8 cellular contexts compared by ENCODE assay signal in the genomic region with DNA sequence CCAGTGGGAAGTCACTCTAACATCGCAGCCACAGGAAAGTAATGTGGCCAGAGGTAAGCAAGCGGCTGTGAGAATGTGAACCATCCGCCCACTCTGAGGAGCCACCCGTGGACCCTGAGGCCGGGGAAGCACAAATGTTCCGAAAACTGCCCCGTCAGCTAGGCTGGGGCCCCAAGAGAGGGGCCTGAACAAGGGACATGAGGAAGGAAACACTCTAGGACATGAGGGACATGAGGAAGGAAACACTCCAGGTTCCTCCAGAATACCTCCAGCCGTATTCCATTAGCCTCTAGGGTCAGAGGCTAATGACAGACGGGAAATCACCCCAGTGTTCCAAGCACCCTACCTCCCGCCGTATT. TPM values are rescaled to one million over a fixed set of nuclear protein-coding genes. Genes with fewer than 3 reads are reported as not detected.
DNase-seq lines count a peak whose midpoint lies in the region; TF ChIP-seq lines count a peak whose summit lies in the region.

No MANE protein-coding gene starts in this region.

- DNase-seq in ELF-1 (ENCODE audit: low read depth, low spot score) (peak; percentile 61), H9 (peak; percentile 43), SJCRH30 (no peak), GOT3 (lab: John Stamatoyannopoulos, UW) (no peak), NCI-H1436 treated with DMSO at 0.1 percent for 48 hours (lab: John Stamatoyannopoulos, UW) (no peak), GF-D8 (lab: John Stamatoyannopoulos, UW) (no peak)

- H3K14ac ChIP-seq in H9 (ENCODE audit: insufficient read depth, low read length): no peak overlapping the region

- H2BK120ac ChIP-seq in H9 (ENCODE audit: low read depth, low read length, poor library complexity, severe bottlenecking): no peak overlapping the region

- H2BK20ac ChIP-seq in H9 (ENCODE audit: low read depth, low read length, poor library complexity, severe bottlenecking): no peak overlapping the region

- H4K5ac ChIP-seq in H9 (ENCODE audit: insufficient read length, low read depth, low read length): no peak overlapping the region

- no peak overlapping the region for H3K23ac ChIP-seq in H9 (ENCODE audit: insufficient read length, low read depth, low read length)

- peak overlapping the region; percentile 21 for H2BK12ac ChIP-seq in H9 (ENCODE audit: insufficient read length, low read depth, low read length)

- H2AK5ac ChIP-seq in H9 (ENCODE audit: insufficient read length, low read length): no peak overlapping the region

- no peaks in the 10 kb centered on the region for H4K20me1 ChIP-seq in H9 (ENCODE audit: control insufficient read depth, insufficient read depth, insufficient read length)

- H3K9me3 ChIP-seq in H9 (ENCODE audit: control insufficient read depth, low read depth, low read length) (no peaks in the 10 kb centered on the region), SJCRH30 (replicated peaks) (no peaks in the 10 kb centered on the region), endocrine pancreas (ENCODE audit: control insufficient read depth, low read length) (no peaks in the 10 kb centered on the region), muscle layer of colon (ENCODE audit: low read length) (no peaks in the 10 kb centered on the region)

- H3K9me3 Mint-ChIP-seq in H9: no peaks in the 10 kb centered on the region

- no peaks in the 10 kb centered on the region for H3K79me2 ChIP-seq in H9 (ENCODE audit: insufficient read depth, low read length)

- H3K27ac ChIP-seq in H9 (ENCODE audit: insufficient read length, low read depth, low read length): no peak overlapping the region
- H3K27ac ChIP-seq in SJCRH30: peak overlapping the region; percentile 55
- peak overlapping the region; percentile 88 for H3K27ac ChIP-seq in muscle layer of colon (ENCODE audit: low read depth, low read length)

- no peak overlapping the region for H2BK5ac ChIP-seq in H9 (ENCODE audit: insufficient read length, low read length)

- H4K91ac ChIP-seq in H9 (ENCODE audit: insufficient read length, low read depth, low read length): no peak overlapping the region

- H3K4me3 Mint-ChIP-seq in H9: peak overlapping the region; percentile 88

- no peak overlapping the region for H2BK15ac ChIP-seq in H9 (ENCODE audit: low read depth, low read length)

- H3K4me1 Mint-ChIP-seq in H9: peaks cover 10 to 12% of the 10 kb centered on the region in 2 experiments

- TF ChIP-seq CTCF in H9 (conservative IDR thresholded peaks at IDR 0.05): no peak

- peaks cover 7% of the 10 kb centered on the region for H3K23me2 ChIP-seq in H9 (ENCODE audit: insufficient read length, low read depth, low read length, poor library complexity, severe bottlenecking)

- no peak overlapping the region for H3K18ac ChIP-seq in H9 (ENCODE audit: insufficient read length, low read depth, low read length)

- peak overlapping the region; percentile 97 for H3K4me2 ChIP-seq in H9 (ENCODE audit: insufficient read depth, insufficient read length, low read length)

- peak overlapping the region; percentile 76 for H3K9ac ChIP-seq in H9 (ENCODE audit: extremely low read depth, insufficient read length, low read length)
- peak overlapping the region; percentile 62 for H3K9ac ChIP-seq in endocrine pancreas (ENCODE audit: control insufficient read depth, insufficient read depth, low read length)
- H3K9ac ChIP-seq in muscle layer of colon (ENCODE audit: low read length): peak overlapping the region; percentile 94

- H3K27me3 Mint-ChIP-seq in H9 (ENCODE audit: low read depth): no peaks in the 10 kb centered on the region

- no peak overlapping the region for H4K8ac ChIP-seq in H9 (replicated peaks; ENCODE audit: insufficient read length, low read depth, low read length)

- H3K36me3 Mint-ChIP-seq in H9 (ENCODE audit: insufficient read depth in 1 of 3, low read depth in 3 of 3): peaks cover 0 to 16% (median 9%) of the 10 kb centered on the region in 3 experiments; a peak in 6 of 7 replicates

- WGBS in H9 (ENCODE audit: extremely low coverage, insufficient read length, low lambda C conversion rate): no CpG with 5 or more reads among the region's 11 CpGs

- no peaks in the 10 kb centered on the region for H3K4me1 ChIP-seq in H9 (ENCODE audit: insufficient read depth, low read length)
- no peaks in the 10 kb centered on the region for H3K4me1 ChIP-seq in SJCRH30
- no peaks in the 10 kb centered on the region for H3K4me1 ChIP-seq in endocrine pancreas (ENCODE audit: control insufficient read depth, insufficient read depth, low read length)
- H3K4me1 ChIP-seq in muscle layer of colon (ENCODE audit: insufficient read depth, low read length): peaks cover 8% of the 10 kb centered on the region

- H2AFZ ChIP-seq in H9 (ENCODE audit: low read length): no peak overlapping the region

- no peaks in the 10 kb centered on the region for H3K79me1 ChIP-seq in H9 (ENCODE audit: insufficient read depth, low read depth, low read length, poor library complexity, severe bottlenecking)

- H3K27me3 ChIP-seq in H9 (ENCODE audit: insufficient read depth, low read length): no peaks in the 10 kb centered on the region
- no peaks in the 10 kb centered on the region for H3K27me3 ChIP-seq in SJCRH30
- H3K27me3 ChIP-seq in endocrine pancreas (ENCODE audit: control insufficient read depth, insufficient read depth, low read length): no peaks in the 10 kb centered on the region
- no peaks in the 10 kb centered on the region for H3K27me3 ChIP-seq in muscle layer of colon (ENCODE audit: control insufficient read depth in 1 of 2, insufficient read depth in 2 of 2, low read length in 2 of 2)

- H3K4me3 ChIP-seq in SJCRH30 (peak overlapping the region; percentile 66), endocrine pancreas (ENCODE audit: control insufficient read depth, insufficient read depth, low read length) (peak overlapping the region; percentile 89), muscle layer of colon (ENCODE audit: low read depth in 1 of 2, low read length in 2 of 2) (peak overlapping the region; percentile 88 to 97)

- H3T11ph ChIP-seq in H9 (ENCODE audit: low read length): no peak overlapping the region

- H3K36me3 ChIP-seq in SJCRH30 (peaks cover 12% of the 10 kb centered on the region), endocrine pancreas (ENCODE audit: control insufficient read depth, insufficient read depth, low read length) (no peaks in the 10 kb centered on the region), muscle layer of colon (ENCODE audit: insufficient read depth, low read length) (peaks cover 7% of the 10 kb centered on the region)

- peak overlapping the region in 2 of 3 experiments; percentile 84; a peak in 5 of 7 replicates for H3K27ac Mint-ChIP-seq in H9

- H3K4ac ChIP-seq in H9 (ENCODE audit: low read depth, low read length): no peak overlapping the region

- no peak overlapping the region for H3K56ac ChIP-seq in H9 (ENCODE audit: insufficient read length, low read depth, low read length)

RNA-seq across cellular contexts. Expression of a gene that starts 0.3 kb away (rescaled TPM):
- total RNA-seq in H9 (2021): 11.7 and 15.7 TPM in 2 replicates
- total RNA-seq in SJCRH30 (2014; rRNA removed; shearing (Covaris generic)): 16.0 and 18.1 TPM in 2 replicates

RNA-seq across cellular contexts. Expression of a gene that starts 16.0 kb away (rescaled TPM):
- 1.2 and 1.6 TPM in 2 replicates for total RNA-seq in H9 (2021)
- total RNA-seq in SJCRH30 (2014; rRNA removed; shearing (Covaris generic)): 0.30 TPM in 1 of 2 replicates, not detected in the other

Comparison
In these comparisons a context has a peak if more than half of its experiments do, and no peak if none do; other contexts are left out.
1. DNase-seq: peak in ELF-1 (single experiment) and H9 (single experiment); none in SJCRH30 (0 of 2), GOT3 (single experiment), NCI-H1436 treated with DMSO at 0.1 percent for 48 hours (single experiment) and GF-D8 (single experiment).
2. Peak in every context shown above with its lines, with median percentiles within 50 percentile points of each other: H3K9ac ChIP-seq and H3K4me3 ChIP-seq.